ENCODE assay signal across 15 cellular contexts in genomic region chr3:183313331-183313730, GRCh38.
"Had no signal": no experiment of that assay in that cellular context is flagged by ENCODE, and none has a peak within 500 bp of the region (broad histone marks: within the 10 kb centered on the region; RNA-seq: fewer than 3 reads in every experiment).

No MANE protein-coding gene starts in this region.

- H3K27ac Mint-ChIP-seq: immature natural killer cell, naive B cell, progenitor cell of endocrine pancreas had no signal

- H3K9me3 ChIP-seq: tibial nerve had no signal

- ATAC-seq: right cardiac atrium had no signal

- H3K4me1 Mint-ChIP-seq: immature natural killer cell, naive B cell had no signal

- H3K27me3 ChIP-seq: tibial nerve had no signal

- H3K4me3 ChIP-seq: lung, smooth muscle cell, tibial nerve had no signal

- H3K9me3 Mint-ChIP-seq: immature natural killer cell had no signal

- H3K36me3 ChIP-seq: tibial nerve, WERI-Rb-1 had no signal

- DNase-seq: activated CD4-positive, alpha-beta T cell treated with anti-CD3 and anti-CD28 coated beads for 48 hours; activated naive CD4-positive, alpha-beta T cell treated with anti-CD3 and anti-CD28 coated beads, Interleukin-2, amount 50 U/mL, for 16 hours; activated T-cell treated with anti-CD3 and anti-CD28 coated beads for 4 hours; amniotic stem cell; cerebellar nuclear complex; glutamatergic neuron; immature natural killer cell; naive B cell; right cardiac atrium; T-helper 1 cell; WERI-Rb-1 had no signal

- H3K27ac ChIP-seq: tibial nerve, WERI-Rb-1 had no signal

- H3K4me3 Mint-ChIP-seq: immature natural killer cell, naive B cell had no signal

- H3K36me3 Mint-ChIP-seq: naive B cell had no signal

- H3K4me1 ChIP-seq: tibial nerve had no signal
